Comparison of ENCODE assay signal across 9 cellular contexts in the genomic region with DNA sequence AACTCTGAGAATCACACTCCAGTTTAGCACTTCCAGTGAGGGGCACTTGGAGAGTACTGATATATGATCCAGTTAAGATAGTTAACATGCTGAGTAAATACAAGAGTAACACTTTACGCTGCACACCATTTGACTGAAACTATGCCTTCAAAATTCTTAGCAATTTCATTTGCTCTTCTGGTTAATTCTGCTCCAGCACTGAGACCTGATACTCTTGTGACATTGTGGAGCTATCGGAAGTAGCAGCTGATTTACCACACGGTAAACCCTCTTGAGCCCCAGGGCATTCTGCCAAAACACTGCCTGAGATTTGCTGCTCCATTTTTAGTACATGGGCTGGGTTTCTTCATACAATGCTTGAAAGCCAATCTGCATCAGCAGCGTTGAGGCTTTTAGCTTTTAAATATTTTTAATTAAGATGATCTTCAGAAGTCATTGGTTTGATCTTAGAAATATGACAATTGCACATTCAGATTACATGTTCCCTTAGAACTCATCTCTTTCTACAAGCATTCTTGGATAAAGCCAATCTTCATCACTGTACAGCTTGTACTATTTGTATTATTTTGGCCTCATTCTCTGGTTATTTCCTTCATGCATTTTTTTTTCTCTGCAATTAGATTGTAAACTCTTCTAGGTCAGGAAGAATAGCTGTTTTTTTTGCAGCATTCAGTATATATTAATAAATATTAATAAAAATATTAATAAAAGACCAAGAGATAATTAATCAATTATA.
A peak's percentile ranks its signal among the peaks of the same experiment; 100 is the strongest.
DNase-seq lines count a peak whose midpoint lies in the region; ATAC-seq lines count a peak whose summit lies in the region.
"Had no signal": no experiment of that assay in that cellular context is flagged by ENCODE, and none has a peak within 500 bp of the region (broad histone marks: within the 10 kb centered on the region; RNA-seq: fewer than 3 reads in every experiment).

No MANE protein-coding gene starts in this region.

- H3K27ac ChIP-seq in CD4-positive, alpha-beta memory T cell (ENCODE audit: low read depth, low read length), result no peak overlapping the region

- H3K27me3 ChIP-seq in CD4-positive, alpha-beta memory T cell (ENCODE audit: insufficient read depth, low read length), result no peaks in the 10 kb centered on the region

- POLR2A ChIA-PET in CD4-positive, alpha-beta memory T cell (lab: Charles Lee; ENCODE audit: partially characterized antibody), result no interaction called here

- intact Hi-C loops in CD4-positive, alpha-beta memory T cell (cut with micrococcal nuclease), result loop anchor here (10.0 kb wide), 1 partner anchor 464 kb away; no protein-coding TSS in a partner anchor

- peak; percentile 47 for DNase-seq in activated CD8-positive, alpha-beta memory T cell treated with anti-CD3 and anti-CD28 coated beads, Interleukin-2, amount 10 ng/mL, durations not matched to agents 7 days and 5 days
- no peak for DNase-seq in activated CD8-positive, alpha-beta memory T cell treated with anti-CD3 and anti-CD28 coated beads, Interleukin-2, amount 50 U/mL, for 48 hours
- DNase-seq in KBM-7 (peak; percentile 66), AG20443 (ENCODE audit: low spot score) (no peak)
- no peak for DNase-seq in activated naive CD8-positive, alpha-beta T cell treated with anti-CD3 and anti-CD28 coated beads, Interleukin-2, amount 50 U/mL, for 24 hours
- peak; percentile 29 for DNase-seq in stimulated activated CD8-positive, alpha-beta memory T cell treated with anti-CD3 and anti-CD28 coated beads, Interleukin-4, amount 100 ng/mL, for 48 hours
- DNase-seq in CD4-positive, alpha-beta memory T cell, result no peak
- DNase-seq: cerebellar nuclear complex had no signal

- H3K9me3 ChIP-seq in CD4-positive, alpha-beta memory T cell (ENCODE audit: control insufficient read depth in 1 of 2, low read length in 2 of 2), result no peaks in the 10 kb centered on the region

- H3K27ac Mint-ChIP-seq in activated CD8-positive, alpha-beta memory T cell treated with anti-CD3 and anti-CD28 coated beads, Interleukin-2, amount 10 ng/mL, durations not matched to agents 7 days and 5 days, result no peak overlapping the region
- H3K27ac Mint-ChIP-seq in activated naive CD8-positive, alpha-beta T cell treated with anti-CD3 and anti-CD28 coated beads, Interleukin-2, amount 50 U/mL, for 24 hours, result no peak overlapping the region
- H3K27ac Mint-ChIP-seq in CD4-positive, alpha-beta memory T cell, result no peak overlapping the region

- H3K4me1 Mint-ChIP-seq in activated CD8-positive, alpha-beta memory T cell treated with anti-CD3 and anti-CD28 coated beads, Interleukin-2, amount 10 ng/mL, durations not matched to agents 7 days and 5 days, result peaks cover 9% of the 10 kb centered on the region
- no peaks in the 10 kb centered on the region for H3K4me1 Mint-ChIP-seq in activated naive CD8-positive, alpha-beta T cell treated with anti-CD3 and anti-CD28 coated beads, Interleukin-2, amount 50 U/mL, for 24 hours
- no peaks in the 10 kb centered on the region for H3K4me1 Mint-ChIP-seq in CD4-positive, alpha-beta memory T cell

- H3K4me1 ChIP-seq in CD4-positive, alpha-beta memory T cell (ENCODE audit: insufficient read depth, low read length), result no peaks in the 10 kb centered on the region

- CTCF ChIA-PET in activated CD8-positive, alpha-beta memory T cell treated with anti-CD3 and anti-CD28 coated beads, Interleukin-2, amount 10 ng/mL, durations not matched to agents 7 days and 5 days (lab: Charles Lee), result no interaction called here
- CTCF ChIA-PET in CD4-positive, alpha-beta memory T cell (lab: Charles Lee; ENCODE audit: partially characterized antibody), result no interaction called here

- no peak overlapping the region for H3K4me3 ChIP-seq in CD4-positive, alpha-beta memory T cell (ENCODE audit: low read length in 2 of 2)

- in situ Hi-C loops in KBM-7 (cut with MboI; ENCODE audit: low pct_unique_long_range_greater_than_20kb, low sequenced_read_pairs), result loop anchor here (25.0 kb wide), 1 partner anchor 482 kb away; a partner anchor contains a TSS

- no peak overlapping the region for H3K4me3 Mint-ChIP-seq in activated CD8-positive, alpha-beta memory T cell treated with anti-CD3 and anti-CD28 coated beads, Interleukin-2, amount 10 ng/mL, durations not matched to agents 7 days and 5 days
- H3K4me3 Mint-ChIP-seq in activated naive CD8-positive, alpha-beta T cell treated with anti-CD3 and anti-CD28 coated beads, Interleukin-2, amount 50 U/mL, for 24 hours, result no peak overlapping the region
- no peak overlapping the region for H3K4me3 Mint-ChIP-seq in CD4-positive, alpha-beta memory T cell

- H3K9me3 Mint-ChIP-seq in activated CD8-positive, alpha-beta memory T cell treated with anti-CD3 and anti-CD28 coated beads, Interleukin-2, amount 10 ng/mL, durations not matched to agents 7 days and 5 days (ENCODE audit: low read depth), result no peaks in the 10 kb centered on the region
- no peaks in the 10 kb centered on the region for H3K9me3 Mint-ChIP-seq in activated naive CD8-positive, alpha-beta T cell treated with anti-CD3 and anti-CD28 coated beads, Interleukin-2, amount 50 U/mL, for 24 hours
- no peaks in the 10 kb centered on the region for H3K9me3 Mint-ChIP-seq in CD4-positive, alpha-beta memory T cell

- peak; percentile 73 for ATAC-seq in activated CD8-positive, alpha-beta memory T cell treated with anti-CD3 and anti-CD28 coated beads, Interleukin-2, amount 10 ng/mL, durations not matched to agents 7 days and 5 days
- peak; percentile 20 for ATAC-seq in activated naive CD8-positive, alpha-beta T cell treated with anti-CD3 and anti-CD28 coated beads, Interleukin-2, amount 50 U/mL, for 24 hours
- ATAC-seq in HG03565 (IDR thresholded peaks at IDR 0.05; ENCODE audit: unreplicated experiment), result no peak

- H3K27me3 Mint-ChIP-seq in activated CD8-positive, alpha-beta memory T cell treated with anti-CD3 and anti-CD28 coated beads, Interleukin-2, amount 10 ng/mL, durations not matched to agents 7 days and 5 days, result peaks cover 29% of the 10 kb centered on the region
- H3K27me3 Mint-ChIP-seq in activated naive CD8-positive, alpha-beta T cell treated with anti-CD3 and anti-CD28 coated beads, Interleukin-2, amount 50 U/mL, for 24 hours, result peaks cover 7% of the 10 kb centered on the region
- peaks cover 2 to 7% of the 10 kb centered on the region in 2 donors for H3K27me3 Mint-ChIP-seq in CD4-positive, alpha-beta memory T cell

- H3K36me3 ChIP-seq in CD4-positive, alpha-beta memory T cell (ENCODE audit: insufficient read depth, low read length), result no peaks in the 10 kb centered on the region

- H3K36me3 Mint-ChIP-seq in activated CD8-positive, alpha-beta memory T cell treated with anti-CD3 and anti-CD28 coated beads, Interleukin-2, amount 10 ng/mL, durations not matched to agents 7 days and 5 days, result no peaks in the 10 kb centered on the region
- H3K36me3 Mint-ChIP-seq in activated naive CD8-positive, alpha-beta T cell treated with anti-CD3 and anti-CD28 coated beads, Interleukin-2, amount 50 U/mL, for 24 hours (ENCODE audit: low read depth), result no peaks in the 10 kb centered on the region
- no peaks in the 10 kb centered on the region for H3K36me3 Mint-ChIP-seq in CD4-positive, alpha-beta memory T cell

Comparison
In these comparisons a context has a peak if more than half of its experiments do, and no peak if none do; other contexts are left out.
1. DNase-seq: peak in activated CD8-positive, alpha-beta memory T cell treated with anti-CD3 and anti-CD28 coated beads, Interleukin-2, amount 10 ng/mL, durations not matched to agents 7 days and 5 days (single experiment), KBM-7 (single experiment) and stimulated activated CD8-positive, alpha-beta memory T cell treated with anti-CD3 and anti-CD28 coated beads, Interleukin-4, amount 100 ng/mL, for 48 hours (single experiment); none in activated CD8-positive, alpha-beta memory T cell treated with anti-CD3 and anti-CD28 coated beads, Interleukin-2, amount 50 U/mL, for 48 hours (single experiment), activated naive CD8-positive, alpha-beta T cell treated with anti-CD3 and anti-CD28 coated beads, Interleukin-2, amount 50 U/mL, for 24 hours (single experiment), CD4-positive, alpha-beta memory T cell (0 of 5) and AG20443 (single experiment).